In the genomic region with DNA sequence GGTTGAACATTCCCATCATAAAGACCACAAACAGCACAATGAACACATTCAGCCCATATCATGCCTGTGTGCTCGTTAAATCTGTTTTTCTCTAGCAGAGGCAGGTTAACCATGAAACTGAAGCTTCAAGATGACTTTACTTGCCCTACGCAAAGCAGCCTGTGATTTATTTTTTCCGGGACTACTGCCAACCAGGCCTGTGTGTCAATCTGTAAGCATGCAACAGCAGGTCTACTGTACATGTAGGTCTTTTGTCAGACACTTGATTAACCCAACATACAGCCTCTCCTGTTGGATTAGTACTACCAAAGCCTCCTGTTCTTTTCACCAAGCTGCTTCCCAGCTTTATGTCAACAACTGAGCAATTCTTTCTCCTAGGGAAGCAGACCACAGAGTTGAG, we compare ENCODE assay signal across 17 cellular contexts.
DNase-seq lines count a peak whose midpoint lies in the region; ATAC-seq, FAIRE-seq and TF ChIP-seq lines count a peak whose summit lies in the region.
"Had no signal": no experiment of that assay in that cellular context is flagged by ENCODE, and none has a peak within 500 bp of the region (broad histone marks: within the 10 kb centered on the region; RNA-seq: fewer than 3 reads in every experiment).

No MANE protein-coding gene starts in this region.

- H3K4ac ChIP-seq in IMR-90 (ENCODE audit: low read depth, low read length), result no peak overlapping the region

- no peak overlapping the region for H2AK5ac ChIP-seq in IMR-90 (ENCODE audit: low read depth, low read length)

- in situ Hi-C loops in IMR-90 (cut with MboI; ENCODE audit: low sequenced_read_pairs), result no loop called here
- in situ Hi-C loops in brain microvascular endothelial cell (cut with HindIII; ENCODE audit: low pct_ligation_motif_present, low sequenced_read_pairs), result no loop called here

- H2BK120ac ChIP-seq in IMR-90 (ENCODE audit: low read depth, low read length), result no peak overlapping the region

- H3K4me1 ChIP-seq in IMR-90 (ENCODE audit: control insufficient read depth, insufficient read depth, low read length) (no peaks in the 10 kb centered on the region), uterus (no peaks in the 10 kb centered on the region)
- H3K4me1 ChIP-seq: adrenal gland had no signal

- H2BK15ac ChIP-seq in IMR-90 (ENCODE audit: low read depth, low read length), result no peak overlapping the region

- dilution Hi-C loops in IMR-90 (cut with HindIII; ENCODE audit: low sequenced_read_pairs, unreplicated experiment), result no loop called here

- no peak overlapping the region for H3K4me3 ChIP-seq in IMR-90 (ENCODE audit: insufficient read depth, low read depth, low read length)
- no peak overlapping the region for H3K4me3 ChIP-seq in brain microvascular endothelial cell (ENCODE audit: low read depth, low read length)
- no peak overlapping the region for H3K4me3 ChIP-seq in uterus
- H3K4me3 ChIP-seq: adrenal gland, PC-9 had no signal

- H3K18ac ChIP-seq in IMR-90 (ENCODE audit: low read depth, low read length), result no peak overlapping the region

- no peak overlapping the region for H3K9ac ChIP-seq in IMR-90 (ENCODE audit: low read depth, low read length)

- H4K20me1 ChIP-seq in IMR-90 (ENCODE audit: insufficient read depth, low read length), result no peaks in the 10 kb centered on the region

- no peak for TF ChIP-seq POLR2A in IMR-90 (IDR thresholded peaks at IDR 0.05; ENCODE audit: low read depth, low read length)
- no peak for TF ChIP-seq POLR2A in uterus (IDR thresholded peaks at IDR 0.05)

- TF ChIP-seq CTCF in IMR-90 (conservative IDR thresholded peaks at IDR 0.05; ENCODE audit: low read depth, low read length), result no peak
- TF ChIP-seq CTCF in brain microvascular endothelial cell (IDR thresholded peaks at IDR 0.05; ENCODE audit: low read depth, low read length, missing control alignments), result no peak
- no peak for TF ChIP-seq CTCF in uterus (IDR thresholded peaks at IDR 0.05)

- H3K36me3 ChIP-seq in IMR-90 (ENCODE audit: control insufficient read depth, insufficient read depth, low read length) (no peaks in the 10 kb centered on the region), brain microvascular endothelial cell (replicated peaks) (no peaks in the 10 kb centered on the region), uterus (no peaks in the 10 kb centered on the region)
- H3K36me3 ChIP-seq: adrenal gland had no signal

- H3K23ac ChIP-seq in IMR-90 (ENCODE audit: low read depth, low read length), result no peak overlapping the region

- H3K27me3 ChIP-seq in IMR-90 (ENCODE audit: control insufficient read depth, insufficient read depth, low read length) (no peaks in the 10 kb centered on the region), brain microvascular endothelial cell (replicated peaks) (no peaks in the 10 kb centered on the region), uterus (no peaks in the 10 kb centered on the region)
- H3K27me3 ChIP-seq: adrenal gland had no signal

- H2BK5ac ChIP-seq in IMR-90 (ENCODE audit: low read depth, low read length, poor library complexity, severe bottlenecking), result no peak overlapping the region

- H3K79me1 ChIP-seq in IMR-90 (ENCODE audit: low read depth in 1 of 2, low read length in 2 of 2), result no peaks in the 10 kb centered on the region

- no peak overlapping the region for H2BK20ac ChIP-seq in IMR-90 (ENCODE audit: low read depth, low read length)

- ATAC-seq in IMR-90 (ENCODE audit: low read depth), result no peak
- ATAC-seq: activated CD8-positive, alpha-beta memory T cell treated with anti-CD3 and anti-CD28 coated beads, Interleukin-2, amount 10 ng/mL, durations not matched to agents 7 days and 5 days; T-helper 17 cell had no signal

- H3K56ac ChIP-seq in IMR-90 (ENCODE audit: extremely low read depth, insufficient read depth, low read length), result no peak overlapping the region

- H3K14ac ChIP-seq in IMR-90 (replicated peaks; ENCODE audit: low read depth, low read length), result no peak overlapping the region

- WGBS in IMR-90 (ENCODE audit: extremely low coverage in 2 of 2, insufficient read length in 1 of 2), 2 experiments, result 40% methylated on average over 1 of the region's 3 CpGs; no CpG with 5 or more reads in 1 of the 2 experiments

- no peaks in the 10 kb centered on the region for H3K9me1 ChIP-seq in IMR-90 (ENCODE audit: insufficient read depth, low read length)

- FAIRE-seq in urothelium cell line (lab: Jason Lieb, UNC), result no peak
- FAIRE-seq: GM12891 had no signal

- H4K5ac ChIP-seq in IMR-90 (ENCODE audit: low read depth, low read length), result no peak overlapping the region

- CTCF ChIA-PET in IMR-90 (lab: Yijun Ruan, JAX), result no interaction called here

- intact Hi-C loops in IMR-90 (cut with micrococcal nuclease), result no loop called here
- intact Hi-C loops in uterus (cut with DNase I; ENCODE audit: low total_unique reads), result no loop called here

- DNase-seq in NCI-H2196 (lab: John Stamatoyannopoulos, UW; ENCODE audit: unreplicated experiment) (peak; percentile 1), NCI-H2196 treated with DMSO at 0.1 percent for 48 hours (lab: John Stamatoyannopoulos, UW; ENCODE audit: unreplicated experiment) (no peak), IMR-90 (peak; percentile 40), brain microvascular endothelial cell (peak; percentile 15), kidney tubule cell (ENCODE audit: low spot score) (peak; percentile 68), superior temporal gyrus (ENCODE audit: extremely low spot score) (no peak), uterus (no peak), urothelium cell line (ENCODE audit: low spot score) (no peak)
- DNase-seq: activated CD8-positive, alpha-beta memory T cell treated with anti-CD3 and anti-CD28 coated beads, Interleukin-2, amount 10 ng/mL, durations not matched to agents 7 days and 5 days; effector CD4-positive, alpha-beta T cell; HCEC 1CT; NCI-H2107; PC-9; T-helper 17 cell had no signal

- H3K9me3 ChIP-seq in IMR-90 (ENCODE audit: control insufficient read depth, insufficient read depth, low read length), result 0 out of 2 replicates have a peak, but pooled peaks cover 3% of the 10 kb centered on the region
- no peaks in the 10 kb centered on the region for H3K9me3 ChIP-seq in uterus

- H3K27ac ChIP-seq in IMR-90 (ENCODE audit: insufficient read depth, low read length) (no peak overlapping the region), brain microvascular endothelial cell (no peak overlapping the region), uterus (no peak overlapping the region)
- H3K27ac ChIP-seq: 22Rv1, adrenal gland, PC-9 had no signal

- no peak overlapping the region for H2AK9ac ChIP-seq in IMR-90 (replicated peaks; ENCODE audit: low read depth, low read length, poor library complexity)

- POLR2A ChIA-PET in IMR-90 (lab: Charles Lee; ENCODE audit: unreplicated experiment), result no interaction called here

- BruUV-seq in IMR-90 (replicated peaks; lab: Mats Ljungman, UMichigan), result no TSS peak

- no peak overlapping the region for H4K91ac ChIP-seq in IMR-90 (ENCODE audit: insufficient read depth, low read depth, low read length)

- H4K8ac ChIP-seq in IMR-90 (ENCODE audit: low read depth in 2 of 2, low read length in 2 of 2), result no peak overlapping the region

- no peak overlapping the region for H3K4me2 ChIP-seq in IMR-90 (ENCODE audit: low read depth, low read length)
- H3K4me2 ChIP-seq: PC-9 had no signal

- no peak overlapping the region for H2AFZ ChIP-seq in IMR-90 (replicated peaks; ENCODE audit: low read length, poor library complexity)
- H2AFZ ChIP-seq: PC-9 had no signal

- no peak for TF ChIP-seq RAD21 in IMR-90 (IDR thresholded peaks at IDR 0.05; ENCODE audit: low read length)

TF ChIP-seq in IMR-90, 13 proteins besides CTCF, POLR2A, EP300 and RAD21:
- TF ChIP-seq NFE2L2 (IDR thresholded peaks at IDR 0.05; ENCODE audit: low read depth, low read length) (no peak), MAZ (IDR thresholded peaks at IDR 0.05; ENCODE audit: borderline replicate concordance, low read depth, low read length) (no peak), MAFK (IDR thresholded peaks at IDR 0.05; ENCODE audit: low read depth, low read length) (no peak), RCOR1 (IDR thresholded peaks at IDR 0.05; ENCODE audit: insufficient replicate concordance, low read length) (no peak), USF2 (IDR thresholded peaks at IDR 0.05; ENCODE audit: low read depth, low read length) (no peak), CHD1 (IDR thresholded peaks at IDR 0.05; ENCODE audit: low read depth, low read length) (no peak), MXI1 (IDR thresholded peaks at IDR 0.05; ENCODE audit: borderline replicate concordance, low read depth, low read length) (no peak), FOS (IDR thresholded peaks at IDR 0.05; ENCODE audit: low read depth, low read length) (no peak), RFX5 (IDR thresholded peaks at IDR 0.05; ENCODE audit: low read depth, low read length) (no peak), ELK1 (IDR thresholded peaks at IDR 0.05; ENCODE audit: borderline replicate concordance, low read depth, low read length) (no peak), SMC3 (IDR thresholded peaks at IDR 0.05; ENCODE audit: low read depth, low read length) (no peak), CEBPB (IDR thresholded peaks at IDR 0.05; ENCODE audit: low read depth, low read length) (no peak), BHLHE40 (IDR thresholded peaks at IDR 0.05; ENCODE audit: low read depth, low read length) (no peak)

Comparison
In these comparisons a context has a peak if more than half of its experiments do, and no peak if none do; other contexts are left out.
1. DNase-seq: peak in NCI-H2196 (single experiment), IMR-90 (single experiment), brain microvascular endothelial cell (single experiment) and kidney tubule cell (single experiment); none in NCI-H2196 treated with DMSO at 0.1 percent for 48 hours (single experiment), superior temporal gyrus (single experiment), uterus (0 of 2) and urothelium cell line (single experiment).